In the genomic region with DNA sequence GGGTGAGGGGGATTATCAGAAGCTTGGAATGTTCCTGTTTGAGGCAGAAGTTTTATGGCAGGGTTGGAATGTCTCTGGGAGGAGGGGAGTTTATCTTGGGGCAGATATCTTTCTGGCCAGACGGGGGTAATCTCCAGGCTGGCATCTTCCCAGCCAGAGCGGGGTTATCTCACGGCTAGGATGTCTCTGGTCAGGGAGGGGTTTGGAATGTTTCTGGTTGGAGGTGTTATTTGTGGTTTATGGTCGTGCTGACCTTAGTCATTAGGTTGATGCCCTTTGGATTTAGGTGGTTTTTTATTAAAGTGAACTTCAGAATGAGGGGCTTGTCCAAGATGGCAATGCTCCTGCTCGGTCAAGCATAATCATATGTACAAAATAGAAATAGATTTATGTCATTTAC, we compare ENCODE assay signal across 32 cellular contexts. TPM values are rescaled to one million over a fixed set of nuclear protein-coding genes. Genes with fewer than 3 reads are reported as not detected.
"Had no signal": no experiment of that assay in that cellular context is flagged by ENCODE, and none has a peak within 500 bp of the region (broad histone marks: within the 10 kb centered on the region; RNA-seq: fewer than 3 reads in every experiment).

No MANE protein-coding gene starts in this region.

- H3K4me3 ChIP-seq: coronary artery, gastrocnemius medialis, right lobe of liver, smooth muscle cell, stomach, thyroid gland had no signal

- H3K27ac ChIP-seq: coronary artery, gastrocnemius medialis, neutrophil, parathyroid adenoma, right lobe of liver, stomach, thyroid gland had no signal

- DNase-seq: dermis blood vessel endothelial cell; effector memory CD8-positive, alpha-beta T cell; foreskin fibroblast; gastrocnemius medialis; head of caudate nucleus; kidney; mesenchymal stem cell; natural killer cell; right lobe of liver; stimulated activated CD4-positive, alpha-beta T cell treated with anti-CD3 and anti-CD28 coated beads, Interleukin-12 subunit alpha, Interleukin-12 subunit beta, amount 100 ng/mL, for 4 hours; stimulated activated CD4-positive, alpha-beta T cell treated with anti-CD3 and anti-CD28 coated beads, Interleukin-1b, Interleukin-23, amount 100 ng/mL, for 48 hours; stimulated activated CD4-positive, alpha-beta T cell treated with anti-CD3 and anti-CD28 coated beads, Interleukin-4, amount 100 ng/mL, for 24 hours; stimulated activated naive CD4-positive, alpha-beta T cell treated with Interleukin-2 at 50 U/mL for 16 hours; stomach; thyroid gland; trophoblast cell had no signal

- H3K36me3 ChIP-seq: gastrocnemius medialis, neutrophil, right lobe of liver, stomach, thyroid gland had no signal

- H3K4me1 ChIP-seq: gastrocnemius medialis, parathyroid adenoma, stomach, thyroid gland had no signal

- ATAC-seq: effector memory CD8-positive, alpha-beta T cell; esophagus mucosa; gastrocnemius medialis; left lobe of liver; natural killer cell; right lobe of liver; stimulated activated effector memory CD8-positive, alpha-beta T cell treated with anti-CD3 and anti-CD28 coated beads, Interleukin-12 subunit alpha, Interleukin-12 subunit beta, amount 100 ng/mL, for 72 hours had no signal

- H3K27me3 ChIP-seq: gastrocnemius medialis, neutrophil, right lobe of liver, stomach, thyroid gland had no signal

- H3K9me3 ChIP-seq: gastrocnemius medialis, neutrophil, right lobe of liver, stomach, thyroid gland had no signal

- FAIRE-seq: kidney had no signal

RNA-seq across cellular contexts. Expression of a gene that starts 14.8 kb away (rescaled TPM):
- total RNA-seq: dermis blood vessel endothelial cell, esophagus mucosa, gastrocnemius medialis, glomerular endothelial cell, kidney, left lobe of liver, lower leg skin, lung microvascular endothelial cell, mononuclear cell, natural killer cell, neural crest cell, osteoblast, progenitor cell of endocrine pancreas, right lobe of liver, stomach, subcutaneous adipose tissue, temporal lobe had no signal

RNA-seq across cellular contexts. Expression of a gene that starts 28.1 kb away (rescaled TPM):
- total RNA-seq: dermis blood vessel endothelial cell, gastrocnemius medialis, glomerular endothelial cell, kidney, lung microvascular endothelial cell, mononuclear cell, natural killer cell, neural crest cell, osteoblast, progenitor cell of endocrine pancreas, subcutaneous adipose tissue, temporal lobe, thyroid gland had no signal

RNA-seq across cellular contexts. Expression of a gene that starts 59.0 kb away (rescaled TPM):
- total RNA-seq: dermis blood vessel endothelial cell, esophagus mucosa, gastrocnemius medialis, glomerular endothelial cell, kidney, left lobe of liver, lung microvascular endothelial cell, mononuclear cell, natural killer cell, neural crest cell, osteoblast, progenitor cell of endocrine pancreas, right lobe of liver, smooth muscle cell, subcutaneous adipose tissue had no signal
